ENCODE assay signal across 8 cellular contexts in genomic region chr13:62119739-62120700, GRCh38.
A peak's percentile ranks its signal among the peaks of the same experiment; 100 is the strongest.
DNase-seq lines count a peak whose midpoint lies in the region; ATAC-seq, FAIRE-seq and TF ChIP-seq lines count a peak whose summit lies in the region.

No MANE protein-coding gene starts in this region.

- DNase-seq in heart right ventricle (no peak), Right ventricle myocardium superior (no peak), NCI-H446 treated with DMSO at 0.1 percent for 48 hours (lab: John Stamatoyannopoulos, UW) (peak; percentile 1), endothelial cell of umbilical vein (ENCODE audit: low read depth, low spot score) (peak; percentile 7), upper lobe of right lung (no peak), hypothalamus (lab: John Stamatoyannopoulos, UW) (no peak)

- H3K4me1 ChIP-seq in heart right ventricle: no peaks in the 10 kb centered on the region
- no peaks in the 10 kb centered on the region for H3K4me1 ChIP-seq in endothelial cell of umbilical vein (ENCODE audit: control insufficient read depth, extremely low read depth, insufficient read depth, low read length)
- no peaks in the 10 kb centered on the region for H3K4me1 ChIP-seq in upper lobe of right lung

- intact Hi-C loops in heart right ventricle (cut with DNase I) (no loop called here), Right ventricle myocardium superior (cut with DNase I) (no loop called here), endothelial cell of umbilical vein (cut with micrococcal nuclease) (loop anchor here (1.0 kb wide), 1 partner anchor 238 kb away; no protein-coding TSS in a partner anchor), upper lobe of right lung (cut with DNase I) (no loop called here)

- dilution Hi-C loops in endothelial cell of umbilical vein (cut with MboI; ENCODE audit: extremely low pct_ligation_motif_present, low sequenced_read_pairs): no loop called here

- no peak for FAIRE-seq in endothelial cell of umbilical vein (lab: Jason Lieb, UNC)

- CTCF ChIA-PET in endothelial cell of umbilical vein (lab: Charles Lee): interaction anchor here (1.5 kb wide), 1 partner anchor 238 kb away, joined by 11 read pairs; no protein-coding TSS in a partner anchor

- TF ChIP-seq CTCF in heart right ventricle (IDR thresholded peaks at IDR 0.05) (peak in 7 of 9 donors; percentile 27 to 59 (median 40)), endothelial cell of umbilical vein (IDR thresholded peaks at IDR 0.05; ENCODE audit: extremely low read depth in 1 of 2, insufficient read depth in 1 of 2, low read depth in 1 of 2, low read length in 2 of 2) (peak in 1 of 2 donors; percentile 8), upper lobe of right lung (IDR thresholded peaks at IDR 0.05) (peak; percentile 41)

- H3K9me3 ChIP-seq in heart right ventricle (no peaks in the 10 kb centered on the region), endothelial cell of umbilical vein (replicated peaks; ENCODE audit: control insufficient read depth, insufficient read depth, low read length) (no peaks in the 10 kb centered on the region), upper lobe of right lung (no peaks in the 10 kb centered on the region)

- no peak for TF ChIP-seq POLR2A in endothelial cell of umbilical vein (IDR thresholded peaks at IDR 0.05; ENCODE audit: low read depth, low read length)

- WGBS in heart right ventricle, 2 donors: 45 to 54% methylated on average over 5 of the region's 5 CpGs

- H3K36me3 ChIP-seq in heart right ventricle (no peaks in the 10 kb centered on the region), endothelial cell of umbilical vein (ENCODE audit: control insufficient read depth in 2 of 2, extremely low read depth in 1 of 2, insufficient read depth in 2 of 2, low read length in 2 of 2) (no peaks in the 10 kb centered on the region), upper lobe of right lung (no peaks in the 10 kb centered on the region)

- no peak for ATAC-seq in heart right ventricle
- no peak for ATAC-seq in Right ventricle myocardium superior (ENCODE audit: poor library complexity)
- no peak for ATAC-seq in upper lobe of right lung
- no peak for ATAC-seq in HG03139 (IDR thresholded peaks at IDR 0.05; ENCODE audit: unreplicated experiment)
- no peak for ATAC-seq in GM19324 (IDR thresholded peaks at IDR 0.05; ENCODE audit: low FRiP score, unreplicated experiment)

- POLR2A ChIA-PET in endothelial cell of umbilical vein (lab: Charles Lee): no interaction called here

- BruUV-seq in endothelial cell of umbilical vein (replicated peaks; lab: Mats Ljungman, UMichigan): no TSS peak

- no peak overlapping the region for H3K27ac ChIP-seq in heart right ventricle
- H3K27ac ChIP-seq in endothelial cell of umbilical vein (ENCODE audit: insufficient read depth, low read depth, low read length): no peak overlapping the region
- no peak overlapping the region for H3K27ac ChIP-seq in upper lobe of right lung

- H4K20me1 ChIP-seq in endothelial cell of umbilical vein (replicated peaks; ENCODE audit: control insufficient read depth, extremely low read depth, insufficient read depth, low read length): no peaks in the 10 kb centered on the region

- no peak overlapping the region for H3K9ac ChIP-seq in endothelial cell of umbilical vein (replicated peaks; ENCODE audit: extremely low read depth, insufficient read depth, low read length)

- no peaks in the 10 kb centered on the region for H3K9me1 ChIP-seq in endothelial cell of umbilical vein (replicated peaks; ENCODE audit: control insufficient read depth, extremely low read depth, insufficient read depth, low read length)

- no peak overlapping the region for H2AFZ ChIP-seq in endothelial cell of umbilical vein (ENCODE audit: low read depth, low read length)

- no peaks in the 10 kb centered on the region for H3K79me2 ChIP-seq in endothelial cell of umbilical vein (ENCODE audit: control insufficient read depth, insufficient read depth, low read length)

- no peak overlapping the region for H3K4me3 ChIP-seq in heart right ventricle
- no peak overlapping the region for H3K4me3 ChIP-seq in endothelial cell of umbilical vein (replicated peaks in 1 of 3; ENCODE audit: insufficient read depth in 1 of 3, low read depth in 1 of 3, low read length in 3 of 3)
- no peak overlapping the region for H3K4me3 ChIP-seq in upper lobe of right lung

- H3K27me3 ChIP-seq in heart right ventricle: no peaks in the 10 kb centered on the region
- H3K27me3 ChIP-seq in endothelial cell of umbilical vein (ENCODE audit: control insufficient read depth in 2 of 2, insufficient read depth in 2 of 2, low read length in 2 of 2): no peaks in the 10 kb centered on the region
- no peaks in the 10 kb centered on the region for H3K27me3 ChIP-seq in upper lobe of right lung

- H3K4me2 ChIP-seq in endothelial cell of umbilical vein (ENCODE audit: insufficient read depth, low read length): no peak overlapping the region

TF ChIP-seq in endothelial cell of umbilical vein, 7 proteins besides CTCF, POLR2A, EP300 and RAD21:
- no peak for TF ChIP-seq FOS (IDR thresholded peaks at IDR 0.05; ENCODE audit: borderline replicate concordance, insufficient read depth, low read length)
- TF ChIP-seq GATA2 (IDR thresholded peaks at IDR 0.05; ENCODE audit: insufficient read depth, insufficient read length, low read depth, low read length): no peak
- TF ChIP-seq JUN (IDR thresholded peaks at IDR 0.05; ENCODE audit: borderline replicate concordance, insufficient read depth, insufficient read length, low read depth): no peak
- no peak for TF ChIP-seq MAX (IDR thresholded peaks at IDR 0.05; ENCODE audit: insufficient read depth, insufficient read length)
- TF ChIP-seq POLR2AphosphoS5 (IDR thresholded peaks at IDR 0.05; ENCODE audit: insufficient read depth, low read depth, low read length): no peak
- TF ChIP-seq MYC (IDR thresholded peaks at IDR 0.05; ENCODE audit: low read depth, low read length): no peak
- no peak for TF ChIP-seq EZH2 (IDR thresholded peaks at IDR 0.05; ENCODE audit: borderline replicate concordance, low read depth, low read length, severe bottlenecking)

Comparison
In these comparisons a context has a peak if more than half of its experiments do, and no peak if none do; other contexts are left out.
1. DNase-seq: peak in NCI-H446 treated with DMSO at 0.1 percent for 48 hours (single experiment) and endothelial cell of umbilical vein (single experiment); none in heart right ventricle (0 of 2), Right ventricle myocardium superior (single experiment), upper lobe of right lung (single experiment) and hypothalamus (0 of 51).